ENCODE assay signal across 19 cellular contexts in genomic region chr9:116088396-116088795, GRCh38.
DNase-seq lines count a peak whose midpoint lies in the region; ATAC-seq and TF ChIP-seq lines count a peak whose summit lies in the region.
"Had no signal": no experiment of that assay in that cellular context is flagged by ENCODE, and none has a peak within 500 bp of the region (broad histone marks: within the 10 kb centered on the region; RNA-seq: fewer than 3 reads in every experiment).

No MANE protein-coding gene starts in this region.

- H3K27ac Mint-ChIP-seq in activated CD4-positive, alpha-beta T cell treated with anti-CD3 and anti-CD28 coated beads, Interleukin-2, amount 10 ng/mL, durations not matched to agents 24 days and 14 days: no peak overlapping the region
- H3K27ac Mint-ChIP-seq: CD14-positive monocyte had no signal

- no peaks in the 10 kb centered on the region for H3K36me3 Mint-ChIP-seq in activated CD4-positive, alpha-beta T cell treated with anti-CD3 and anti-CD28 coated beads, Interleukin-2, amount 10 ng/mL, durations not matched to agents 24 days and 14 days (ENCODE audit: low read depth)
- H3K36me3 Mint-ChIP-seq: CD14-positive monocyte had no signal

- H3K27me3 Mint-ChIP-seq in activated CD4-positive, alpha-beta T cell treated with anti-CD3 and anti-CD28 coated beads, Interleukin-2, amount 10 ng/mL, durations not matched to agents 24 days and 14 days: no peaks in the 10 kb centered on the region

- H3K9me3 Mint-ChIP-seq in activated CD4-positive, alpha-beta T cell treated with anti-CD3 and anti-CD28 coated beads, Interleukin-2, amount 10 ng/mL, durations not matched to agents 24 days and 14 days: no peaks in the 10 kb centered on the region

- intact Hi-C loops in activated CD4-positive, alpha-beta T cell treated with anti-CD3 and anti-CD28 coated beads, Interleukin-2, amount 10 ng/mL, durations not matched to agents 24 days and 14 days (cut with micrococcal nuclease): no loop called here

- H3K4me1 ChIP-seq in ACC112 (ENCODE audit: control insufficient read depth, insufficient read depth, low read length, unreplicated experiment): peaks cover 21% of the 10 kb centered on the region
- H3K4me1 ChIP-seq: Peyer's patch had no signal

- H3K79me2 ChIP-seq in ACC112 (ENCODE audit: control insufficient read depth, insufficient read depth, low read length, unreplicated experiment): no peaks in the 10 kb centered on the region

- H2AFZ ChIP-seq in ACC112 (ENCODE audit: low read length, unreplicated experiment): no peak overlapping the region

- TF ChIP-seq CTCF in choroid plexus epithelial cell (conservative IDR thresholded peaks at IDR 0.05; ENCODE audit: low read depth, low read length) (no peak), GM10266 (IDR thresholded peaks at IDR 0.05; ENCODE audit: control insufficient read depth, insufficient read depth, low read depth, missing control alignments) (no peak)

- H3K4me1 Mint-ChIP-seq in activated CD4-positive, alpha-beta T cell treated with anti-CD3 and anti-CD28 coated beads, Interleukin-2, amount 10 ng/mL, durations not matched to agents 24 days and 14 days: no peaks in the 10 kb centered on the region
- H3K4me1 Mint-ChIP-seq: CD14-positive monocyte had no signal

- no peaks in the 10 kb centered on the region for H3K27me3 ChIP-seq in ACC112 (ENCODE audit: insufficient read depth, low read length)
- H3K27me3 ChIP-seq: Peyer's patch had no signal

- DNase-seq in MV-4-11 (lab: John Stamatoyannopoulos, UW): peak; percentile 13
- peak; percentile 36 for DNase-seq in choroid plexus epithelial cell (ENCODE audit: low read depth)
- peak; percentile 47 for DNase-seq in renal cortical epithelial cell (ENCODE audit: low read depth)
- DNase-seq in activated CD4-positive, alpha-beta T cell treated with anti-CD3 and anti-CD28 coated beads, Interleukin-2, amount 10 ng/mL, durations not matched to agents 24 days and 14 days: no peak
- no peak for DNase-seq in GM10266 (ENCODE audit: extremely low spot score)
- DNase-seq: AML-193, GF-D8, NCI-H1048, NCI-H1436 treated with DMSO at 0.1 percent for 48 hours, NCI-H2029 treated with DMSO at 0.1 percent for 48 hours, NCI-H510A, NCI-H82, Peyer's patch, SK-N-SH had no signal

- H3K36me3 ChIP-seq in ACC112 (ENCODE audit: insufficient read depth, low read length): no peaks in the 10 kb centered on the region
- H3K36me3 ChIP-seq: Peyer's patch had no signal

- no peak overlapping the region for H3K4me3 Mint-ChIP-seq in activated CD4-positive, alpha-beta T cell treated with anti-CD3 and anti-CD28 coated beads, Interleukin-2, amount 10 ng/mL, durations not matched to agents 24 days and 14 days
- H3K4me3 Mint-ChIP-seq: CD14-positive monocyte had no signal

- H3K4me3 ChIP-seq in ACC112 (ENCODE audit: low read depth, low read length) (no peak overlapping the region), choroid plexus epithelial cell (ENCODE audit: low read depth, low read length) (no peak overlapping the region)
- H3K4me3 ChIP-seq: Peyer's patch had no signal

- ATAC-seq in GM21737 (IDR thresholded peaks at IDR 0.05; ENCODE audit: unreplicated experiment): no peak
- ATAC-seq: Right ventricle myocardium inferior had no signal

- peak overlapping the region; percentile 88 for H3K27ac ChIP-seq in ACC112 (ENCODE audit: low read depth, low read length)
- H3K27ac ChIP-seq: HL-60 had no signal

Comparison
In these comparisons a context has a peak if more than half of its experiments do, and no peak if none do; other contexts are left out.
1. DNase-seq: peak in MV-4-11 (single experiment), choroid plexus epithelial cell (single experiment) and renal cortical epithelial cell (single experiment); none in activated CD4-positive, alpha-beta T cell treated with anti-CD3 and anti-CD28 coated beads, Interleukin-2, amount 10 ng/mL, durations not matched to agents 24 days and 14 days (single experiment) and GM10266 (single experiment).